8 cellular contexts compared by ENCODE assay signal in the genomic region with DNA sequence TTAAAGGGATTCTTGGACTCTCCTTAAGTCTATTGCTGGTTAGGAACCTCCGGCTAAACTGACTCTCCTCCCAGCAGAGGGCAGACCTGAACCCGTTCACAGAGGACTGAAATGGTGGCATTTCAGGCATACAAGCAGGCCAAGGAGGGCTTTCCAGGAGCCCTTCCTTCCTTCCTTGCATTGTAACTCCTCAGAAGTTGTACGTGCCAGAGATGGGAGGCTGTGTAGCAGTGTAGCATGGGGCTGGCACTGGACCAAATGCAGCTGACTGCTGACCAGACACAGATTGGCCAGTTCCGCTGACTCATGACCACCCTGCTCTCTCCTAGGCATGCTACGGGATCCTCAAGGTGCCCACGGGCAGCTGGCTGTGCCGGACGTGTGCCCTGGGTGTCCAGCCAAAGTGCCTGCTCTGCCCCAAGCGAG. TPM values are rescaled to one million over a fixed set of nuclear protein-coding genes. Genes with fewer than 3 reads are reported as not detected.
DNase-seq lines count a peak whose midpoint lies in the region; ATAC-seq lines count a peak whose summit lies in the region.

No MANE protein-coding gene starts in this region.

- H3K56ac ChIP-seq in mesendoderm (ENCODE audit: low read length) = peak overlapping the region; percentile 49

- no peak overlapping the region for H4K5ac ChIP-seq in mesendoderm (ENCODE audit: low read length)

- H3K27me3 ChIP-seq in mesendoderm (ENCODE audit: insufficient read depth, low read length, poor library complexity) = no peaks in the 10 kb centered on the region

- DNase-seq in Caki2 (ENCODE audit: low read depth) = peak; percentile 73
- DNase-seq in HT1080 (ENCODE audit: low read depth) = peak; percentile 94
- peak; percentile 41 to 56 for DNase-seq in T47D (ENCODE audit: low read depth in 1 of 2, low spot score in 1 of 2)
- peak; percentile 62 for DNase-seq in mesendoderm
- DNase-seq in NOMO-1 treated with dmso at 0.1 percent for 144 hours (lab: John Stamatoyannopoulos, UW; ENCODE audit: unreplicated experiment) = no peak
- DNase-seq in GM19238 (ENCODE audit: insufficient read length, low spot score) = no peak

- no CpG with 5 or more reads among the region's 9 CpGs for WGBS in mesendoderm (ENCODE audit: extremely low coverage, insufficient coverage, low lambda C conversion rate)

- H2BK15ac ChIP-seq in mesendoderm (replicated peaks; ENCODE audit: low read depth) = no peak overlapping the region

- H3K18ac ChIP-seq in mesendoderm (ENCODE audit: low read length) = no peak overlapping the region

- no peak overlapping the region for H3K4ac ChIP-seq in mesendoderm (ENCODE audit: low read depth, low read length)

- H3K4me1 ChIP-seq in mesendoderm (ENCODE audit: control insufficient read depth, low read depth, low read length) = no peaks in the 10 kb centered on the region

- no peak for ATAC-seq in HG03520 (IDR thresholded peaks at IDR 0.05; ENCODE audit: unreplicated experiment)
- no peak for ATAC-seq in HG03045 (IDR thresholded peaks at IDR 0.05; ENCODE audit: unreplicated experiment)

- H3K27ac ChIP-seq in mesendoderm (ENCODE audit: low read depth, low read length) = no peak overlapping the region

- in situ Hi-C loops in Caki2 (cut with HindIII; ENCODE audit: low pct_unique_long_range_greater_than_20kb, low sequenced_read_pairs) = no loop called here
- in situ Hi-C loops in T47D (cut with HindIII; ENCODE audit: low pct_unique_long_range_greater_than_20kb, low sequenced_read_pairs) = no loop called here

- H3K79me2 ChIP-seq in mesendoderm (ENCODE audit: control insufficient read depth, insufficient read depth, low read length) = peaks cover under 1% of the 10 kb centered on the region

- H2BK5ac ChIP-seq in mesendoderm (ENCODE audit: low read length) = peak overlapping the region; percentile 35

- no peak overlapping the region for H3K4me3 ChIP-seq in mesendoderm (ENCODE audit: low read length)

- no peak overlapping the region for H3K9ac ChIP-seq in mesendoderm (ENCODE audit: low read length)

- H3K4me2 ChIP-seq in mesendoderm (ENCODE audit: low read length) = no peak overlapping the region

- no peak overlapping the region for H3K23ac ChIP-seq in mesendoderm (ENCODE audit: low read length)

- H2BK120ac ChIP-seq in mesendoderm (ENCODE audit: low read depth, low read length) = no peak overlapping the region

- H3K36me3 ChIP-seq in mesendoderm (ENCODE audit: control insufficient read depth, insufficient read depth, low read length) = peaks cover 14% of the 10 kb centered on the region

- peaks cover 4% of the 10 kb centered on the region for H3K79me1 ChIP-seq in mesendoderm (ENCODE audit: low read length)

- peak overlapping the region; percentile 65 for H2AK5ac ChIP-seq in mesendoderm (ENCODE audit: low read length)

- no peak overlapping the region for H4K8ac ChIP-seq in mesendoderm (ENCODE audit: low read depth, low read length)

RNA-seq across cellular contexts. Expression of a gene that starts 36.4 kb away (rescaled TPM):
- 36.4 and 36.9 TPM in 2 replicates for total RNA-seq in Caki2 (2014; rRNA removed; shearing (Covaris generic); ENCODE audit: low replicate concordance)
- total RNA-seq in HT1080 (2014; rRNA removed; shearing (Covaris generic)) = 33.5 and 46.9 TPM in 2 replicates
- 14.7 and 16.3 TPM in 2 replicates for polyA plus RNA-seq in HT1080 (2015; cell fraction: cytosol; rRNA removed)
- polyA plus RNA-seq in HT1080 (2015; cell fraction: nucleus; rRNA removed) = 17.0 and 17.4 TPM in 2 replicates
- 36.2 TPM for polyA plus RNA-seq in mesendoderm (2013, experiment 1 of 2)
- polyA plus RNA-seq in mesendoderm (2013, experiment 2 of 2) = 36.7 TPM

Comparison
In these comparisons a context has a peak if more than half of its experiments do, and no peak if none do; other contexts are left out.
1. DNase-seq: peak in Caki2 (single experiment), HT1080 (single experiment), T47D (2 of 2) and mesendoderm (single experiment); none in NOMO-1 treated with dmso at 0.1 percent for 144 hours (single experiment) and GM19238 (single experiment).